Comparison of ENCODE assay signal across 1 cellular context in the genomic region with DNA sequence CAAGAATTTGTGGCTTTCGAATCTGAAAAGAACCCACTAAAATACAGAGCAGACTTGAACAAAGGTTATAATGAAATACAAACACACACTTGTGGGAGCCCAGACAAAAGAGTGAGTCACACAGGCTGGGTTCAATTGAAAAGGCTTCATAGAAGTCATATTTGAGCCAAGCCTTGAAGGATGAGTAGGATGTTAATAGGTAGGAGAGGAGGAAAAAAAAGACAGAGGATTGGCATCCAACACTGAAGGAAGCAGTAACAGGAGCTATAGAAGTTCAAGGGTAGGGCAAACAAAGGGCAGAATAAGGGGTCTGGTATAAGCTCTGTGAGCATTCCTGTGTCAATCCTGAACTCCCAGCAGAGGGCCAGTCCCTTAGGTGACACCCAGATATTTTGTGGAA.
TF ChIP-seq lines count a peak whose summit lies in the region.

No MANE protein-coding gene starts in this region.

TF ChIP-seq in WTC11, 78 proteins besides CTCF, POLR2A, EP300 and RAD21 (continued from another document):
- TF ChIP-seq PRDM15 (CRISPR knock-in tag; IDR thresholded peaks at IDR 0.05) = no peak
- TF ChIP-seq MYBL2 (CRISPR knock-in tag; IDR thresholded peaks at IDR 0.05) = no peak
- no peak for TF ChIP-seq ZNF263 (CRISPR knock-in tag; IDR thresholded peaks at IDR 0.05; ENCODE audit: low read depth)
- no peak for TF ChIP-seq AFF4 (CRISPR knock-in tag; IDR thresholded peaks at IDR 0.05; ENCODE audit: borderline replicate concordance)
- TF ChIP-seq ATF2 (CRISPR knock-in tag; IDR thresholded peaks at IDR 0.05; ENCODE audit: borderline replicate concordance, low read depth) = no peak
- no peak for TF ChIP-seq SP1 (CRISPR knock-in tag; conservative IDR thresholded peaks at IDR 0.05)
- no peak for TF ChIP-seq ZMAT4 (CRISPR knock-in tag; IDR thresholded peaks at IDR 0.05)
- TF ChIP-seq RELA (CRISPR knock-in tag; IDR thresholded peaks at IDR 0.05; ENCODE audit: borderline replicate concordance) = no peak
- TF ChIP-seq, protein P1, sequence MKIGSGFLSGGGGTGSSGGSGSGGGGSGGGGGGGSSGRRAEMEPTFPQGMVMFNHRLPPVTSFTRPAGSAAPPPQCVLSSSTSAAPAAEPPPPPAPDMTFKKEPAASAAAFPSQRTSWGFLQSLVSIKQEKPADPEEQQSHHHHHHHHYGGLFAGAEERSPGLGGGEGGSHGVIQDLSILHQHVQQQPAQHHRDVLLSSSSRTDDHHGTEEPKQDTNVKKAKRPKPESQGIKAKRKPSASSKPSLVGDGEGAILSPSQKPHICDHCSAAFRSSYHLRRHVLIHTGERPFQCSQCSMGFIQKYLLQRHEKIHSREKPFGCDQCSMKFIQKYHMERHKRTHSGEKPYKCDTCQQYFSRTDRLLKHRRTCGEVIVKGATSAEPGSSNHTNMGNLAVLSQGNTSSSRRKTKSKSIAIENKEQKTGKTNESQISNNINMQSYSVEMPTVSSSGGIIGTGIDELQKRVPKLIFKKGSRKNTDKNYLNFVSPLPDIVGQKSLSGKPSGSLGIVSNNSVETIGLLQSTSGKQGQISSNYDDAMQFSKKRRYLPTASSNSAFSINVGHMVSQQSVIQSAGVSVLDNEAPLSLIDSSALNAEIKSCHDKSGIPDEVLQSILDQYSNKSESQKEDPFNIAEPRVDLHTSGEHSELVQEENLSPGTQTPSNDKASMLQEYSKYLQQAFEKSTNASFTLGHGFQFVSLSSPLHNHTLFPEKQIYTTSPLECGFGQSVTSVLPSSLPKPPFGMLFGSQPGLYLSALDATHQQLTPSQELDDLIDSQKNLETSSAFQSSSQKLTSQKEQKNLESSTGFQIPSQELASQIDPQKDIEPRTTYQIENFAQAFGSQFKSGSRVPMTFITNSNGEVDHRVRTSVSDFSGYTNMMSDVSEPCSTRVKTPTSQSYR (CRISPR knock-in tag; IDR thresholded peaks at IDR 0.05) = no peak
- TF ChIP-seq E2F4 (CRISPR knock-in tag; IDR thresholded peaks at IDR 0.05; ENCODE audit: borderline replicate concordance, low read depth) = no peak
- no peak for TF ChIP-seq SMAD4 (CRISPR knock-in tag; IDR thresholded peaks at IDR 0.05)
- TF ChIP-seq OVOL2 (CRISPR knock-in tag; IDR thresholded peaks at IDR 0.05; ENCODE audit: borderline replicate concordance) = no peak
- no peak for TF ChIP-seq RORB (CRISPR knock-in tag; IDR thresholded peaks at IDR 0.05)
